Comparison of ENCODE assay signal across 1 cellular context in the genomic region with DNA sequence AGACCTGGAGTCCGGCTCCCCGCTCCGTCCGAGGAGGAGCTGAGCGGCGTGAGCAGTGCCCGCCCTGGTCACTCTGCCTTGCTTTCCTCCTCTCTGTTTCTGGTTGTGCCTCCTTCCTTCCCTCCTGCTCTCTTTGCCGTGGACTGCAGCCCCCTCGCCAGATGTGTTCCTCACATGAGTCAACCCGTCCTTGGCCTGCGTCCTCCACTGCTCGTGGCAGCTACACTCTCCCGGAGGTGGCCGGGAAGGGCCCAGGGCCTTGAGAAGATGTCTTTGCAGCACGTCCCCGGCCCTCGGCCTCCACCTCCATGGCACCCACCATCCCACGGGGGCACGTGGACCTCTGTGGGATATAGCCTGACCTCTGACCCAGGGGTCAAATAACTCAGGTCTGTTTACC.
TF ChIP-seq lines count a peak whose summit lies in the region.

No MANE protein-coding gene starts in this region.

TF ChIP-seq in GM23338, 12 proteins besides CTCF, POLR2A, EP300 and RAD21 (continued from another document):
- TF ChIP-seq EZH2phosphoT487 (IDR thresholded peaks at IDR 0.05; ENCODE audit: unreplicated experiment) (no peak), NANOG (IDR thresholded peaks at IDR 0.05; ENCODE audit: borderline replicate concordance) (no peak)
